Comparison of ENCODE assay signal across 18 cellular contexts in the genomic region with DNA sequence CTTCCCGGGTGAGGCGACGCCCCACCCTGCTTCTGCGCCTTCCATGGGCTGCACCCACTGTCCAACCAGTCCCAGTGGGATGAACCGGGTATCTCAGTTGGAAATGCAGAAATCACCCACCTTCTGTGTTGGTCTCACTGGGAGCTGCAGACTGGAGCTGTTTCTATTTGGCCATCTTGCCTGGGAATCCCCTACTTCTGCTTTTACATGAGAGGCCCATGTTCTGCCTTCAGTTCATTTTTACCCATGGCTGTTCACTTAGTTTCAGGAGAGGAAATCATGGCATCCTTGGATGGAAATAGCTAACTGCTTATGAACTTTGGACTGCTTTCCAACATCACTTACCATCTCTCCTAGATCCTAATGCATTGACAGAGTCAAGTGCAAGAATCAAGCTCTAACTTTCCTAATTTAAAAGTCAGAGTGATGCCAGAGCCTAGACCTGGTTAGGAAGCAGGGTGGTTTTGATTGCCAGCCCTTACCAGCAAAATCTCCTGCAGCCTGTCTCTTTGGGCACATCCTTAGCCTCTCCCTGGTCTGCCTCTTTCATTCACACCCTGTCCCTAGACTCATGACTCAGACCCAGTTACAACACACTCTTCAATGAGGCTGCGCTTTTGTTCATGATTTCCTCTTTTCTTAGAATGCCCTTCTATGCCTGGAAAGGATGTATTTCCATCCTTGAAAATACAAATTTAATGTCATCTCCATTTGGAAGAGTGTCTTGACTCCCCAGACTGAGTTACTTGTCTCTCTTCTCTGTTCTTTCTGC.
DNase-seq lines count a peak whose midpoint lies in the region; ATAC-seq and TF ChIP-seq lines count a peak whose summit lies in the region.
"Had no signal": no experiment of that assay in that cellular context is flagged by ENCODE, and none has a peak within 500 bp of the region (broad histone marks: within the 10 kb centered on the region; RNA-seq: fewer than 3 reads in every experiment).

No MANE protein-coding gene starts in this region.

- peaks cover 7% of the 10 kb centered on the region for H3K4me1 Mint-ChIP-seq in MCF 10A (ENCODE audit: insufficient read depth, unreplicated experiment)
- H3K4me1 Mint-ChIP-seq: endodermal cell; stimulated activated naive CD8-positive, alpha-beta T cell treated with anti-CD3 and anti-CD28 coated beads, Interleukin-15, amount 100 ng/mL, for 72 hours had no signal

- H3K27ac ChIP-seq in breast epithelium: no peak overlapping the region
- H3K27ac ChIP-seq in upper lobe of right lung: no peak overlapping the region
- no peak overlapping the region for H3K27ac ChIP-seq in SJCRH30
- H3K27ac ChIP-seq: VCaP had no signal

- no peak overlapping the region for H3K4me3 Mint-ChIP-seq in MCF 10A (ENCODE audit: unreplicated experiment)
- H3K4me3 Mint-ChIP-seq: endodermal cell; stimulated activated naive CD8-positive, alpha-beta T cell treated with anti-CD3 and anti-CD28 coated beads, Interleukin-15, amount 100 ng/mL, for 72 hours had no signal

- POLR2A ChIA-PET in MCF 10A (lab: Yijun Ruan, JAX): no interaction called here

- H3K9me3 ChIP-seq in breast epithelium (peaks cover 2 to 9% of the 10 kb centered on the region in 2 donors), upper lobe of right lung (no peaks in the 10 kb centered on the region), SJCRH30 (replicated peaks) (no peaks in the 10 kb centered on the region)

- no peaks in the 10 kb centered on the region for H3K36me3 Mint-ChIP-seq in MCF 10A (ENCODE audit: insufficient read depth, unreplicated experiment)

- no peak for TF ChIP-seq POLR2A in breast epithelium (IDR thresholded peaks at IDR 0.05)

- H3K4me1 ChIP-seq in breast epithelium (no peaks in the 10 kb centered on the region), upper lobe of right lung (no peaks in the 10 kb centered on the region), SJCRH30 (no peaks in the 10 kb centered on the region)

- no peak for TF ChIP-seq CTCF in MCF 10A (IDR thresholded peaks at IDR 0.05; ENCODE audit: unreplicated experiment)
- TF ChIP-seq CTCF in breast epithelium (IDR thresholded peaks at IDR 0.05): no peak
- TF ChIP-seq CTCF in upper lobe of right lung (IDR thresholded peaks at IDR 0.05): no peak

- ATAC-seq in HG03354 (IDR thresholded peaks at IDR 0.05; ENCODE audit: poor library complexity, severe bottlenecking, unreplicated experiment) (peak; percentile 53), upper lobe of right lung (peak; percentile 38)
- ATAC-seq: Panc1; stimulated activated naive CD8-positive, alpha-beta T cell treated with anti-CD3 and anti-CD28 coated beads, Interleukin-15, amount 100 ng/mL, for 72 hours had no signal

- no TSS peak for BruUV-seq in MCF 10A (replicated peaks; lab: Mats Ljungman, UMichigan)

- H3K36me3 ChIP-seq in breast epithelium: no peaks in the 10 kb centered on the region
- no peaks in the 10 kb centered on the region for H3K36me3 ChIP-seq in upper lobe of right lung
- no peaks in the 10 kb centered on the region for H3K36me3 ChIP-seq in SJCRH30

- peaks cover 8% of the 10 kb centered on the region for H3K9me3 Mint-ChIP-seq in MCF 10A (ENCODE audit: unreplicated experiment)

- no peaks in the 10 kb centered on the region for H3K27me3 ChIP-seq in breast epithelium
- no peaks in the 10 kb centered on the region for H3K27me3 ChIP-seq in upper lobe of right lung
- no peaks in the 10 kb centered on the region for H3K27me3 ChIP-seq in SJCRH30

- H3K27me3 Mint-ChIP-seq in MCF 10A (ENCODE audit: insufficient read depth, unreplicated experiment): peaks cover 74% of the 10 kb centered on the region
- H3K27me3 Mint-ChIP-seq: stimulated activated naive CD8-positive, alpha-beta T cell treated with anti-CD3 and anti-CD28 coated beads, Interleukin-15, amount 100 ng/mL, for 72 hours had no signal

- DNase-seq in MCF 10A (ENCODE audit: unreplicated experiment) (peak; percentile 84), breast epithelium (ENCODE audit: low spot score in 2 of 2) (no peak), SIG-M5 treated with dmso at 0.1 percent for 504 hours (lab: John Stamatoyannopoulos, UW; ENCODE audit: unreplicated experiment) (peak; percentile 85), upper lobe of right lung (no peak), NCI-H1436 treated with DMSO at 0.1 percent for 48 hours (lab: John Stamatoyannopoulos, UW) (no peak), SJCRH30 (no peak), NCI-H345 treated with DMSO at 0.1 percent for 48 hours (lab: John Stamatoyannopoulos, UW; ENCODE audit: unreplicated experiment) (no peak)
- DNase-seq: 8988T; activated CD8-positive, alpha-beta memory T cell treated with anti-CD3 and anti-CD28 coated beads, Interleukin-2, amount 50 U/mL, for 48 hours; anterior cingulate cortex; endodermal cell; hippocampal formation; mesendoderm; stimulated activated CD4-positive, alpha-beta T cell treated with anti-CD3 and anti-CD28 coated beads, Interleukin-2, amount 100 ng/mL, for 24 hours; stimulated activated naive CD8-positive, alpha-beta T cell treated with anti-CD3 and anti-CD28 coated beads, Interleukin-15, amount 100 ng/mL, for 72 hours had no signal

- intact Hi-C loops in MCF 10A (cut with micrococcal nuclease) (no loop called here), breast epithelium (cut with DNase I; ENCODE audit: low total_unique reads) (no loop called here), upper lobe of right lung (cut with DNase I) (no loop called here)

- CTCF ChIA-PET in MCF 10A (lab: Yijun Ruan, JAX): interaction anchor here (0.6 to 1.5 kb wide), 4 partner anchors 16 to 156 kb away, joined by 3 to 7 read pairs (median 4); no protein-coding TSS in a partner anchor

- no peak overlapping the region for H3K4me3 ChIP-seq in breast epithelium
- H3K4me3 ChIP-seq in upper lobe of right lung: no peak overlapping the region
- H3K4me3 ChIP-seq in SJCRH30: no peak overlapping the region

- no peak overlapping the region for H3K27ac Mint-ChIP-seq in MCF 10A (ENCODE audit: low read depth, unreplicated experiment)
- H3K27ac Mint-ChIP-seq: endodermal cell; stimulated activated naive CD8-positive, alpha-beta T cell treated with anti-CD3 and anti-CD28 coated beads, Interleukin-15, amount 100 ng/mL, for 72 hours had no signal

Comparison
In these comparisons a context has a peak if more than half of its experiments do, and no peak if none do; other contexts are left out.
1. DNase-seq: peak in MCF 10A (single experiment) and SIG-M5 treated with dmso at 0.1 percent for 504 hours (single experiment); none in breast epithelium (0 of 2), upper lobe of right lung (single experiment), NCI-H1436 treated with DMSO at 0.1 percent for 48 hours (single experiment), SJCRH30 (0 of 2) and NCI-H345 treated with DMSO at 0.1 percent for 48 hours (single experiment).